Comparison of ENCODE assay signal across 26 cellular contexts in genomic region chr1:208565761-208566440, GRCh38.
A peak's percentile ranks its signal among the peaks of the same experiment; 100 is the strongest.
DNase-seq lines count a peak whose midpoint lies in the region; ATAC-seq, FAIRE-seq and TF ChIP-seq lines count a peak whose summit lies in the region.
"Had no signal": no experiment of that assay in that cellular context is flagged by ENCODE, and none has a peak within 500 bp of the region (broad histone marks: within the 10 kb centered on the region; RNA-seq: fewer than 3 reads in every experiment).

No MANE protein-coding gene starts in this region.

- no peak overlapping the region for H3K56ac ChIP-seq in mesendoderm (ENCODE audit: low read length)

- H3K27me3 ChIP-seq in HepG2 (ENCODE audit: control insufficient read depth in 1 of 2, insufficient read depth in 2 of 2, low read length in 2 of 2), result no peaks in the 10 kb centered on the region
- no peaks in the 10 kb centered on the region for H3K27me3 ChIP-seq in right lobe of liver
- H3K27me3 ChIP-seq in mesendoderm (ENCODE audit: insufficient read depth, low read length, poor library complexity), result no peaks in the 10 kb centered on the region
- H3K27me3 ChIP-seq in PC-3 (ENCODE audit: low read length), result peaks cover 4% of the 10 kb centered on the region; the same call in 1 of the 2 replicates

- FAIRE-seq in HepG2 (lab: Jason Lieb, UNC), result no peak
- FAIRE-seq: G401.6 had no signal

- H3K4me1 ChIP-seq in HepG2 (ENCODE audit: insufficient read depth, low read length), result no peaks in the 10 kb centered on the region
- H3K4me1 ChIP-seq in right lobe of liver, result no peaks in the 10 kb centered on the region
- H3K4me1 ChIP-seq in mesendoderm (ENCODE audit: control insufficient read depth, low read depth, low read length), result no peaks in the 10 kb centered on the region
- H3K4me1 ChIP-seq in PC-3 (ENCODE audit: insufficient read depth, low read length), result peaks cover 6% of the 10 kb centered on the region; the same call in 1 of the 2 replicates

- POLR2A ChIA-PET in HepG2 (lab: Yijun Ruan, JAX) (no interaction called here), PC-3 (lab: Charles Lee; ENCODE audit: unreplicated experiment) (no interaction called here)

- no peak overlapping the region for H4K8ac ChIP-seq in mesendoderm (ENCODE audit: low read depth, low read length)

- no peak for TF ChIP-seq RAD21 in HepG2 (CRISPR knock-in tag; IDR thresholded peaks at IDR 0.05)

- WGBS in HepG2 (ENCODE audit: low lambda C conversion rate), result 21% methylated on average over 6 of the region's 6 CpGs
- WGBS in right lobe of liver (ENCODE audit: insufficient coverage, low coverage, low lambda C conversion rate, missing lambda C conversion rate), result 80% methylated on average over 6 of the region's 6 CpGs
- no CpG with 5 or more reads among the region's 6 CpGs for WGBS in mesendoderm (ENCODE audit: extremely low coverage, insufficient coverage, low lambda C conversion rate)

- H4K5ac ChIP-seq in mesendoderm (ENCODE audit: low read length), result no peak overlapping the region

- ATAC-seq in HepG2 (no peak), right lobe of liver (no peak), GM21515 (IDR thresholded peaks at IDR 0.05; ENCODE audit: unreplicated experiment) (no peak), GM18907 (IDR thresholded peaks at IDR 0.05; ENCODE audit: unreplicated experiment) (no peak), PC-3 (no peak)
- ATAC-seq: CD8-positive, alpha-beta T cell; Panc1 had no signal

- no peaks in the 10 kb centered on the region for H3F3A ChIP-seq in PC-3 (ENCODE audit: low read length, unreplicated experiment)

- no peak for TF ChIP-seq EP300 in HepG2 (IDR thresholded peaks at IDR 0.05; ENCODE audit: low read depth in 2 of 2, low read length in 2 of 2)
- no peak for TF ChIP-seq EP300 in HepG2 (CRISPR knock-in tag; IDR thresholded peaks at IDR 0.05; ENCODE audit: borderline replicate concordance)

- in situ Hi-C loops in HepG2 (cut with HindIII; ENCODE audit: extremely low pct_ligation_motif_present, low pct_unique_long_range_greater_than_20kb), result no loop called here

- H3K9me3 ChIP-seq in HepG2 (ENCODE audit: low read length) (no peaks in the 10 kb centered on the region), right lobe of liver (no peaks in the 10 kb centered on the region), PC-3 (ENCODE audit: low read length) (no peaks in the 10 kb centered on the region)
- H3K9me3 ChIP-seq: SK-N-SH had no signal

- no peak for TF ChIP-seq CTCF in HepG2 (CRISPR knock-in tag; IDR thresholded peaks at IDR 0.05)
- TF ChIP-seq CTCF in right lobe of liver (IDR thresholded peaks at IDR 0.05), result no peak
- TF ChIP-seq CTCF in epithelial cell of proximal tubule (conservative IDR thresholded peaks at IDR 0.05; ENCODE audit: low read depth, low read length), result no peak
- TF ChIP-seq CTCF in PC-3 (conservative IDR thresholded peaks at IDR 0.05; ENCODE audit: low read depth, low read length), result no peak

- H3K4me2 ChIP-seq in HepG2 (ENCODE audit: low read depth, low read length) (no peak overlapping the region), mesendoderm (ENCODE audit: low read length) (no peak overlapping the region), PC-3 (ENCODE audit: low read length) (no peak overlapping the region)
- H3K4me2 ChIP-seq: SK-N-SH had no signal

- H2BK15ac ChIP-seq in mesendoderm (replicated peaks; ENCODE audit: low read depth), result no peak overlapping the region

- H4K20me1 ChIP-seq in HepG2 (ENCODE audit: insufficient read depth, low read length) (no peaks in the 10 kb centered on the region), PC-3 (ENCODE audit: low read length) (no peaks in the 10 kb centered on the region)

- no peak overlapping the region for H2BK5ac ChIP-seq in mesendoderm (ENCODE audit: low read length)

- H2BK120ac ChIP-seq in mesendoderm (ENCODE audit: low read depth, low read length), result no peak overlapping the region

- no peak for DNase-seq in HepG2 (ENCODE audit: low spot score)
- DNase-seq in right lobe of liver, result no peak
- DNase-seq in epithelial cell of proximal tubule (ENCODE audit: low read depth), result peak; percentile 47
- DNase-seq in mesendoderm, result no peak
- DNase-seq in NCI-H1417 treated with DMSO at 0.1 percent for 48 hours (lab: John Stamatoyannopoulos, UW), result no peak
- no peak for DNase-seq in PC-3
- DNase-seq: AML-193; C1 segment of cervical spinal cord; CD8-positive, alpha-beta T cell; DND-41; H7; KBM-7; NCI-H1092; NCI-H1436 treated with DMSO at 0.1 percent for 48 hours; NCI-H1930; NCI-H226; NCI-H510A treated with DMSO at 0.1 percent for 48 hours; NCI-H748 treated with DMSO at 0.1 percent for 48 hours; NK-92 treated with Interleukin-12 subunit alpha and Interleukin-12 subunit beta, amount 100 ng/mL, for 24 hours; SIG-M5; SK-N-SH had no signal

- no peak overlapping the region for H2AFZ ChIP-seq in HepG2 (ENCODE audit: low read length)
- no peak overlapping the region for H2AFZ ChIP-seq in PC-3 (ENCODE audit: low read length)

- no peak overlapping the region for H3K4me3 ChIP-seq in HepG2 (replicated peaks in 1 of 3; ENCODE audit: insufficient read depth in 1 of 3, low read depth in 2 of 3, low read length in 3 of 3)
- no peak overlapping the region for H3K4me3 ChIP-seq in right lobe of liver
- H3K4me3 ChIP-seq in epithelial cell of proximal tubule (ENCODE audit: low read depth, low read length), result no peak overlapping the region
- no peak overlapping the region for H3K4me3 ChIP-seq in mesendoderm (ENCODE audit: low read length)
- no peak overlapping the region for H3K4me3 ChIP-seq in PC-3 (ENCODE audit: low read length)

- no peaks in the 10 kb centered on the region for H3K79me2 ChIP-seq in HepG2 (ENCODE audit: insufficient read depth, low read length)
- no peaks in the 10 kb centered on the region for H3K79me2 ChIP-seq in mesendoderm (ENCODE audit: control insufficient read depth, insufficient read depth, low read length)
- H3K79me2 ChIP-seq in PC-3 (ENCODE audit: low read length), result no peaks in the 10 kb centered on the region

- H3K9ac ChIP-seq in HepG2 (ENCODE audit: insufficient read depth, low read depth, low read length) (no peak overlapping the region), mesendoderm (ENCODE audit: low read length) (no peak overlapping the region), PC-3 (ENCODE audit: low read length) (no peak overlapping the region)
- H3K9ac ChIP-seq: SK-N-SH had no signal

- H3K9me2 ChIP-seq in PC-3 (replicated peaks; ENCODE audit: low read length), result no peaks in the 10 kb centered on the region
- H3K9me2 ChIP-seq: SK-N-SH had no signal

- H3K23ac ChIP-seq in mesendoderm (ENCODE audit: low read length), result no peak overlapping the region

- no peak overlapping the region for H3K18ac ChIP-seq in mesendoderm (ENCODE audit: low read length)

- no peak overlapping the region for H2AK5ac ChIP-seq in mesendoderm (ENCODE audit: low read length)

- no peaks in the 10 kb centered on the region for H3K79me1 ChIP-seq in mesendoderm (ENCODE audit: low read length)

- H3K27ac ChIP-seq in HepG2 (ENCODE audit: extremely low read length, insufficient read depth, low read length) (no peak overlapping the region), right lobe of liver (no peak overlapping the region), mesendoderm (ENCODE audit: low read depth, low read length) (no peak overlapping the region), PC-3 (ENCODE audit: low read length) (no peak overlapping the region)
- H3K27ac ChIP-seq: 22Rv1 had no signal

- BruUV-seq in HepG2 (replicated peaks; lab: Mats Ljungman, UMichigan), result no TSS peak
- no TSS peak for BruUV-seq in PC-3 (replicated peaks; lab: Mats Ljungman, UMichigan)

- CTCF ChIA-PET in HepG2 (lab: Yijun Ruan, JAX; ENCODE audit: low intra/inter-chr PET ratio, low total read pairs), result no interaction called here
- CTCF ChIA-PET in PC-3 (lab: Charles Lee), result no interaction called here

- H3K4ac ChIP-seq in mesendoderm (ENCODE audit: low read depth, low read length), result peak overlapping the region; percentile 3

- TF ChIP-seq POLR2A in HepG2 (IDR thresholded peaks at IDR 0.05; ENCODE audit: insufficient read depth in 1 of 2, low read depth in 2 of 2, low read length in 2 of 2), result no peak
- no peak for TF ChIP-seq POLR2A in right lobe of liver (IDR thresholded peaks at IDR 0.05)

- H3K36me3 ChIP-seq in HepG2 (replicated peaks in 1 of 2; ENCODE audit: control insufficient read depth in 1 of 2, insufficient read depth in 2 of 2, low read length in 2 of 2) (no peaks in the 10 kb centered on the region), right lobe of liver (no peaks in the 10 kb centered on the region), mesendoderm (ENCODE audit: control insufficient read depth, insufficient read depth, low read length) (no peaks in the 10 kb centered on the region), PC-3 (ENCODE audit: low read depth, low read length) (no peaks in the 10 kb centered on the region)

- intact Hi-C loops in HepG2 (cut with micrococcal nuclease; ENCODE audit: unreplicated experiment), result no loop called here
- intact Hi-C loops in right lobe of liver (cut with DNase I), result no loop called here
- intact Hi-C loops in PC-3 (cut with micrococcal nuclease), result no loop called here

TF ChIP-seq in HepG2, 621 proteins besides CTCF, POLR2A, EP300 and RAD21:
- peak; percentile 24; the same call in 1 of the 2 replicates for TF ChIP-seq MAFF (IDR thresholded peaks at IDR 0.05; ENCODE audit: low read depth, low read length)
- TF ChIP-seq SETDB1 (CRISPR knock-in tag; IDR thresholded peaks at IDR 0.05; ENCODE audit: borderline replicate concordance), result no peak
- no peak for TF ChIP-seq SATB2 (CRISPR knock-in tag; IDR thresholded peaks at IDR 0.05)
- peak in 1 of 2 experiments; percentile 23; a peak in 1 of 4 replicates for TF ChIP-seq MAFK (conservative IDR thresholded peaks at IDR 0.05 in 1 of 2, IDR thresholded peaks at IDR 0.05 in 1 of 2; ENCODE audit: low read length in 2 of 2)
